21 cellular contexts compared by ENCODE assay signal in genomic region chr18:63850636-63851035, GRCh38. TPM values are rescaled to one million over a fixed set of nuclear protein-coding genes. Genes with fewer than 3 reads are reported as not detected.
"Had no signal": no experiment of that assay in that cellular context is flagged by ENCODE, and none has a peak within 500 bp of the region (broad histone marks: within the 10 kb centered on the region; RNA-seq: fewer than 3 reads in every experiment).

No MANE protein-coding gene starts in this region.

- H3K27me3 Mint-ChIP-seq: dendritic cell treated with granulocyte-macrophage colony-stimulating factor and Interleukin-4, amounts not matched to agents 40 ng/mL and 50 ng/mL, for 4 days; stimulated activated naive CD8-positive, alpha-beta T cell treated with anti-CD3 and anti-CD28 coated beads, Interleukin-15, amount 100 ng/mL, for 72 hours had no signal

- H3K9me3 ChIP-seq: mucosa of descending colon, neutrophil, testis, upper lobe of right lung, vagina had no signal

- H3K4me1 ChIP-seq: heart right ventricle, sigmoid colon, testis, tibial nerve, upper lobe of right lung, vagina had no signal

- H3K4me1 Mint-ChIP-seq: naive thymus-derived CD8-positive, alpha-beta T cell; stimulated activated naive B cell treated with anti-CD40 and anti-IgM and Interleukin-4, amounts not matched to agents 10 μg/mL and 1 μg/mL and 100 μg/mL, for 72 hours; stimulated activated naive CD8-positive, alpha-beta T cell treated with anti-CD3 and anti-CD28 coated beads, Interleukin-15, amount 100 ng/mL, for 72 hours had no signal

- H3K27ac ChIP-seq: heart right ventricle, neutrophil, sigmoid colon, skin epidermis, testis, tibial nerve, upper lobe of right lung, vagina had no signal

- H3K4me3 ChIP-seq: heart right ventricle, mucosa of descending colon, sigmoid colon, skin epidermis, testis, tibial nerve, upper lobe of right lung, vagina had no signal

- H3K9me3 Mint-ChIP-seq: dendritic cell treated with granulocyte-macrophage colony-stimulating factor and Interleukin-4, amounts not matched to agents 40 ng/mL and 50 ng/mL, for 4 days; effector memory CD8-positive, alpha-beta T cell; stimulated activated naive CD8-positive, alpha-beta T cell treated with anti-CD3 and anti-CD28 coated beads, Interleukin-15, amount 100 ng/mL, for 72 hours had no signal

- H3K36me3 Mint-ChIP-seq: naive thymus-derived CD8-positive, alpha-beta T cell; stimulated activated naive B cell treated with anti-CD40 and anti-IgM and Interleukin-4, amounts not matched to agents 10 μg/mL and 1 μg/mL and 100 μg/mL, for 72 hours had no signal

- H3K27me3 ChIP-seq: heart right ventricle, neutrophil, sigmoid colon, testis, tibial nerve, upper lobe of right lung, vagina had no signal

- DNase-seq: effector memory CD8-positive, alpha-beta T cell; heart right ventricle; mucosa of descending colon; naive thymus-derived CD8-positive, alpha-beta T cell; sigmoid colon; stimulated activated CD4-positive, alpha-beta T cell treated with anti-CD3 and anti-CD28 coated beads, Interleukin-4, amount 100 ng/mL, for 4 hours; stimulated activated naive B cell treated with anti-CD40 and anti-IgM and Interleukin-4, amounts not matched to agents 10 μg/mL and 1 μg/mL and 100 μg/mL, for 72 hours; upper lobe of right lung had no signal

- ATAC-seq: effector memory CD8-positive, alpha-beta T cell; heart right ventricle; mucosa of descending colon; naive thymus-derived CD8-positive, alpha-beta T cell had no signal

- H3K4me3 Mint-ChIP-seq: dendritic cell treated with granulocyte-macrophage colony-stimulating factor and Interleukin-4, amounts not matched to agents 40 ng/mL and 50 ng/mL, for 4 days; effector memory CD8-positive, alpha-beta T cell; naive thymus-derived CD8-positive, alpha-beta T cell; stimulated activated naive B cell treated with anti-CD40 and anti-IgM and Interleukin-4, amounts not matched to agents 10 μg/mL and 1 μg/mL and 100 μg/mL, for 72 hours; stimulated activated naive CD8-positive, alpha-beta T cell treated with anti-CD3 and anti-CD28 coated beads, Interleukin-15, amount 100 ng/mL, for 72 hours had no signal

- H3K36me3 ChIP-seq: heart right ventricle, neutrophil, sigmoid colon, tibial nerve, upper lobe of right lung, vagina had no signal

- H3K27ac Mint-ChIP-seq: dendritic cell treated with granulocyte-macrophage colony-stimulating factor and Interleukin-4, amounts not matched to agents 40 ng/mL and 50 ng/mL, for 4 days; effector memory CD8-positive, alpha-beta T cell; naive thymus-derived CD8-positive, alpha-beta T cell; stimulated activated naive B cell treated with anti-CD40 and anti-IgM and Interleukin-4, amounts not matched to agents 10 μg/mL and 1 μg/mL and 100 μg/mL, for 72 hours; stimulated activated naive CD8-positive, alpha-beta T cell treated with anti-CD3 and anti-CD28 coated beads, Interleukin-15, amount 100 ng/mL, for 72 hours had no signal

RNA-seq across cellular contexts. Expression of gene SERPINB2, which starts 36.9 kb away (rescaled TPM):
- total RNA-seq: frontal cortex, left lobe of liver, mucosa of descending colon, testis, tibial nerve had no signal

RNA-seq across cellular contexts. Expression of gene SERPINB10, which starts 57.1 kb away (rescaled TPM):
- total RNA-seq: glomerular endothelial cell; heart right ventricle; left lobe of liver; mucosa of descending colon; naive thymus-derived CD8-positive, alpha-beta T cell; osteoblast; pulmonary artery endothelial cell; sigmoid colon; subcutaneous adipose tissue; testis; upper lobe of right lung had no signal
